13 cellular contexts compared by ENCODE assay signal in genomic region chr13:95924389-95924994, GRCh38.
DNase-seq lines count a peak whose midpoint lies in the region; ATAC-seq and TF ChIP-seq lines count a peak whose summit lies in the region.
"Had no signal": no experiment of that assay in that cellular context is flagged by ENCODE, and none has a peak within 500 bp of the region (broad histone marks: within the 10 kb centered on the region; RNA-seq: fewer than 3 reads in every experiment).

No MANE protein-coding gene starts in this region.

- H3K27me3 ChIP-seq in ACC112 (ENCODE audit: insufficient read depth, low read length) (no peaks in the 10 kb centered on the region), HL-60 (ENCODE audit: insufficient read depth, poor library complexity, severe bottlenecking) (no peaks in the 10 kb centered on the region), foreskin keratinocyte (no peaks in the 10 kb centered on the region), Peyer's patch (no peaks in the 10 kb centered on the region)
- H3K27me3 ChIP-seq: neutrophil had no signal

- peak overlapping the region; percentile 82 for H2AFZ ChIP-seq in ACC112 (ENCODE audit: low read length, unreplicated experiment)

- TF ChIP-seq CTCF in HL-60 (IDR thresholded peaks at IDR 0.05; ENCODE audit: insufficient read depth, low read length), result no peak
- no peak for TF ChIP-seq CTCF in foreskin keratinocyte (conservative IDR thresholded peaks at IDR 0.05)
- no peak for TF ChIP-seq CTCF in Peyer's patch (IDR thresholded peaks at IDR 0.05)

- no peak for TF ChIP-seq POLR2A in Peyer's patch (IDR thresholded peaks at IDR 0.05)

- H3K27ac ChIP-seq in ACC112 (ENCODE audit: low read depth, low read length) (peak overlapping the region; percentile 54), HL-60 (replicated peaks) (0 out of 2 replicates have a peak overlapping the region, but pooled peaks have one; percentile 36), foreskin keratinocyte (no peak overlapping the region), Peyer's patch (no peak overlapping the region)
- H3K27ac ChIP-seq: neutrophil had no signal

- peak; percentile 100 for ATAC-seq in foreskin keratinocyte
- ATAC-seq in GM21825 (IDR thresholded peaks at IDR 0.05; ENCODE audit: unreplicated experiment), result no peak
- ATAC-seq in HG03097 (IDR thresholded peaks at IDR 0.05; ENCODE audit: low FRiP score, unreplicated experiment), result no peak

- H3K9me3 ChIP-seq in Peyer's patch, result no peaks in the 10 kb centered on the region
- H3K9me3 ChIP-seq: neutrophil had no signal

- H3K79me2 ChIP-seq in ACC112 (ENCODE audit: control insufficient read depth, insufficient read depth, low read length, unreplicated experiment), result no peaks in the 10 kb centered on the region

- DNase-seq in HL-60 (ENCODE audit: low read depth in 1 of 2, low spot score in 1 of 2) (peak; percentile 61 to 91), SKM-1 treated with dmso at 0.1 percent for 144 hours (lab: John Stamatoyannopoulos, UW; ENCODE audit: unreplicated experiment) (peak; percentile 61), foreskin keratinocyte (peak; percentile 68 to 83), Peyer's patch (no peak), putamen (ENCODE audit: low spot score) (no peak)
- DNase-seq: activated effector memory CD4-positive, alpha-beta T cell treated with Interleukin-2 at 50 U/mL for 16 hours; CD8-positive, alpha-beta memory T cell; NCI-H1694; T1000 had no signal

- H3K4me1 ChIP-seq in ACC112 (ENCODE audit: control insufficient read depth, insufficient read depth, low read length, unreplicated experiment) (peaks cover 11% of the 10 kb centered on the region), foreskin keratinocyte (no peaks in the 10 kb centered on the region), Peyer's patch (no peaks in the 10 kb centered on the region)

- H3K36me3 ChIP-seq in ACC112 (ENCODE audit: insufficient read depth, low read length), result peaks cover 3% of the 10 kb centered on the region; the same call in 1 of the 2 replicates
- H3K36me3 ChIP-seq in Peyer's patch, result no peaks in the 10 kb centered on the region
- H3K36me3 ChIP-seq: neutrophil had no signal

- H3K4me3 ChIP-seq in ACC112 (ENCODE audit: low read depth, low read length), result no peak overlapping the region
- no peak overlapping the region for H3K4me3 ChIP-seq in HL-60 (replicated peaks; ENCODE audit: insufficient read depth, low read length)
- H3K4me3 ChIP-seq in Peyer's patch, result no peak overlapping the region

Comparison
In these comparisons a context has a peak if more than half of its experiments do, and no peak if none do; other contexts are left out.
1. H3K27ac ChIP-seq: peak in ACC112 (single experiment) and HL-60 (single experiment); none in foreskin keratinocyte (single experiment) and Peyer's patch (0 of 4).
2. DNase-seq: peak in HL-60 (2 of 2), SKM-1 treated with dmso at 0.1 percent for 144 hours (single experiment) and foreskin keratinocyte (2 of 2); none in Peyer's patch (0 of 3) and putamen (single experiment).